In the genomic region with DNA sequence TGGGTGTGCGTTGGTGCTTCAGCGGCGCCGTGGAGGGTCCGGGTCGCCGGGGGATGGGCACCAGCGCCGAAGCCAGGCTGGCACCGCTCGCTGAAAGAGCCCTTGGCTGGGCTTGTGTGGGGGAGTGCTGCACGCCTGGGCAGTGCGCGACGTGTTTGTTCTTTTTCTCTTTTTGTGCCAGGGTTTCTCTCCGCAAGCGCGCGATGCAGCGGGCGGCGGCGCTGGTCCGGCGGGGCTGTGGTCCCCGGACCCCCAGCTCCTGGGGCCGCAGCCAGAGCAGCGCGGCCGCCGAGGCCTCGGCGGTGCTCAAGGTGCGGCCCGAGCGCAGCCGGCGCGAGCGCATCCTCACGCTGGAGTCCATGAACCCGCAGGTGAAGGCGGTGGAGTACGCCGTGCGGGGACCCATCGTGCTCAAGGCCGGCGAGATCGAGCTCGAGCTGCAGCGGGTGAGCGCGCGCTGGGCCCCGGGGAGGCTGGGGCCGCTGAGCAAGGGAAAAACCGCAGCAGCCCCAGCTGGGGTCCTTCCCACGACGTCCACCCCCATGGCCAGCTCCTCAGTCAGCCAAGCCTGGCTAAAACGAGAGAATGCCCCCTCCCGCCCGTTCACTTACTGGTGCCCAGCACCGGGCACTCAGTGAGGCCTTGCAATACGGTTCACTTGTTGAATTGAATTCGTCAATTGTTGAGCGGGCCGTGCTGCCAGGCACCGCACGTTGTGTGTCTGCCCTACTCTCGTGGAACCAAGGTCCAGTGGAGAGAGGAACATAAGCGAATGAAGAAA, we compare ENCODE assay signal across 8 cellular contexts. TPM values are rescaled to one million over a fixed set of nuclear protein-coding genes. Genes with fewer than 3 reads are reported as not detected.
A peak's percentile ranks its signal among the peaks of the same experiment; 100 is the strongest.
DNase-seq lines count a peak whose midpoint lies in the region; ATAC-seq and TF ChIP-seq lines count a peak whose summit lies in the region.

No MANE protein-coding gene starts in this region.

- no peaks in the 10 kb centered on the region for H3K9me3 ChIP-seq in CD4-positive, alpha-beta memory T cell (ENCODE audit: control insufficient read depth in 1 of 2, low read length in 2 of 2)
- H3K9me3 ChIP-seq in MM.1S (replicated peaks; ENCODE audit: insufficient read depth, low read length) = no peaks in the 10 kb centered on the region
- no peaks in the 10 kb centered on the region for H3K9me3 ChIP-seq in gastrocnemius medialis

- H3K4me3 ChIP-seq in CD4-positive, alpha-beta memory T cell (ENCODE audit: low read length in 2 of 2) = peak overlapping the region in 1 of 2 donors; percentile 66
- H3K4me3 ChIP-seq in MM.1S (ENCODE audit: low read length) (peak overlapping the region; percentile 92), gastrocnemius medialis (peak overlapping the region; percentile 72 to 86 (median 80))

- H3K36me3 Mint-ChIP-seq in CD4-positive, alpha-beta memory T cell = peaks cover 0 to 1% of the 10 kb centered on the region in 2 donors

- DNase-seq in CD4-positive, alpha-beta memory T cell = peak in 3 of 5 donors; percentile 13 to 17 (median 13)
- DNase-seq in MM.1S (peak; percentile 8), amniotic epithelial cell (ENCODE audit: low read depth) (peak; percentile 17), hypothalamus (lab: John Stamatoyannopoulos, UW) (peak in 39 of 51 donors; percentile 13 to 73 (median 46)), gastrocnemius medialis (no peak), inferior parietal cortex (ENCODE audit: extremely low spot score) (no peak), T1000 (lab: John Stamatoyannopoulos, UW) (no peak)

- H3K9me3 Mint-ChIP-seq in CD4-positive, alpha-beta memory T cell = no peaks in the 10 kb centered on the region

- H4K20me1 ChIP-seq in MM.1S (ENCODE audit: insufficient read depth, low read length) = no peaks in the 10 kb centered on the region

- peaks cover 4 to 5% of the 10 kb centered on the region in 2 donors for H3K27me3 Mint-ChIP-seq in CD4-positive, alpha-beta memory T cell

- H3K4me1 ChIP-seq in CD4-positive, alpha-beta memory T cell (ENCODE audit: insufficient read depth, low read length) = peaks cover 10% of the 10 kb centered on the region
- H3K4me1 ChIP-seq in MM.1S (ENCODE audit: low read length) (peaks cover 19% of the 10 kb centered on the region), gastrocnemius medialis (peaks cover 20 to 35% of the 10 kb centered on the region in 2 donors)

- ATAC-seq in GM21515 (IDR thresholded peaks at IDR 0.05; ENCODE audit: unreplicated experiment) (peak; percentile 3), gastrocnemius medialis (peak; percentile 4 to 10)

- H3F3A ChIP-seq in MM.1S (ENCODE audit: insufficient read depth, low read length) = no peaks in the 10 kb centered on the region; the same call in 1 of the 2 replicates

- peak overlapping the region; percentile 75 to 92 (median 83) for H3K4me3 Mint-ChIP-seq in CD4-positive, alpha-beta memory T cell

- TF ChIP-seq CTCF in MM.1S (IDR thresholded peaks at IDR 0.05; ENCODE audit: low read length) = no peak
- TF ChIP-seq CTCF in gastrocnemius medialis (IDR thresholded peaks at IDR 0.05 in 4 of 5, conservative IDR thresholded peaks at IDR 0.05 in 1 of 5) = no peak

- peak overlapping the region; percentile 71 for H3K9ac ChIP-seq in MM.1S (ENCODE audit: low read length)

- no peaks in the 10 kb centered on the region for H3K36me3 ChIP-seq in CD4-positive, alpha-beta memory T cell (ENCODE audit: insufficient read depth, low read length)
- H3K36me3 ChIP-seq in MM.1S (replicated peaks; ENCODE audit: insufficient read depth, low read length) (no peaks in the 10 kb centered on the region), gastrocnemius medialis (no peaks in the 10 kb centered on the region)

- intact Hi-C loops in CD4-positive, alpha-beta memory T cell (cut with micrococcal nuclease) = loop anchor here (1.0 kb wide), 3 partner anchors 53 to 195 kb away; partner anchors contain the start of genes C16orf87, ORC6 and VPS35
- intact Hi-C loops in gastrocnemius medialis (cut with DNase I; ENCODE audit: low total_unique reads) = loop anchor here (1.0 kb wide), 1 partner anchor 53 kb away; the partner anchor contains the start of gene C16orf87

- no peaks in the 10 kb centered on the region for H3K9me2 ChIP-seq in MM.1S (replicated peaks; ENCODE audit: insufficient read depth, low read length)

- H3K27ac Mint-ChIP-seq in CD4-positive, alpha-beta memory T cell = peak overlapping the region in 2 of 7 donors; percentile 63 to 77

- no peaks in the 10 kb centered on the region for H3K27me3 ChIP-seq in CD4-positive, alpha-beta memory T cell (ENCODE audit: insufficient read depth, low read length)
- H3K27me3 ChIP-seq in MM.1S (replicated peaks; ENCODE audit: insufficient read depth, low read length) (no peaks in the 10 kb centered on the region), gastrocnemius medialis (no peaks in the 10 kb centered on the region)

- H3K4me2 ChIP-seq in MM.1S (ENCODE audit: low read depth, low read length) = peak overlapping the region; percentile 94

- H3K79me2 ChIP-seq in MM.1S (ENCODE audit: low read length) = peaks cover 35% of the 10 kb centered on the region

- TF ChIP-seq POLR2A in gastrocnemius medialis (IDR thresholded peaks at IDR 0.05) = no peak

- peak overlapping the region; percentile 82 for H2AFZ ChIP-seq in MM.1S (ENCODE audit: low read length)

- in situ Hi-C loops in gastrocnemius medialis (cut with MboI; ENCODE audit: low sequenced_read_pairs in 4 of 4) = no loop called here

- CTCF ChIA-PET in CD4-positive, alpha-beta memory T cell (lab: Charles Lee; ENCODE audit: partially characterized antibody) = interaction anchor here (0.8 to 1.6 kb wide), 4 partner anchors 22 to 211 kb away, joined by 3 to 4 read pairs (median 3); no protein-coding TSS in a partner anchor

- H3K4me1 Mint-ChIP-seq in CD4-positive, alpha-beta memory T cell = peaks cover 8 to 23% (median 15%) of the 10 kb centered on the region in 4 donors

- POLR2A ChIA-PET in CD4-positive, alpha-beta memory T cell (lab: Charles Lee; ENCODE audit: partially characterized antibody) = interaction anchor here (1.7 kb wide), 1 partner anchor 89 kb away, joined by 5 read pairs; the partner anchor contains the start of gene DNAJA2

- no peak overlapping the region for H3K27ac ChIP-seq in CD4-positive, alpha-beta memory T cell (ENCODE audit: low read depth, low read length)
- H3K27ac ChIP-seq in MM.1S (ENCODE audit: low read length) (no peak overlapping the region), gastrocnemius medialis (peak overlapping the region; percentile 82 to 92 (median 86))

RNA-seq across cellular contexts. Expression of gene GPT2, which starts 0.5 kb away (rescaled TPM):
- total RNA-seq in CD4-positive, alpha-beta memory T cell = 1 to 10 TPM; 1.2 to 1.5 TPM
- under 1 TPM in 1 of 2 donors, not detected in 1; 0.63 TPM for polyA plus RNA-seq in CD4-positive, alpha-beta memory T cell
- total RNA-seq in gastrocnemius medialis = 100 to 1,000 TPM in 1 of 4 donors, 10 to 100 TPM in 3; 13.5 to 112 (median 55.7) TPM

RNA-seq across cellular contexts. Expression of gene C16orf87, which starts 53.7 kb away (rescaled TPM):
- 1 to 10 TPM; 5.8 to 6.2 TPM for total RNA-seq in CD4-positive, alpha-beta memory T cell
- polyA plus RNA-seq in CD4-positive, alpha-beta memory T cell = 10 to 100 TPM in 1 of 2 donors, 1 to 10 TPM in 1; 7.3 to 15.5 TPM
- total RNA-seq in gastrocnemius medialis = 10 to 100 TPM; 13.5 to 22.4 (median 20.3) TPM

Comparison
In these comparisons a context has a peak if more than half of its experiments do, and no peak if none do; other contexts are left out.
1. DNase-seq: peak in CD4-positive, alpha-beta memory T cell (3 of 5), MM.1S (single experiment), amniotic epithelial cell (single experiment) and hypothalamus (39 of 51); none in gastrocnemius medialis (0 of 2), inferior parietal cortex (single experiment) and T1000 (single experiment).
2. H3K27ac ChIP-seq: peak in gastrocnemius medialis (4 of 4); none in CD4-positive, alpha-beta memory T cell (single experiment) and MM.1S (single experiment).
3. RNA of gene GPT2, which starts 0.5 kb away (total RNA-seq): 13.5 to 112 TPM in gastrocnemius medialis; 1.2 to 1.5 TPM in CD4-positive, alpha-beta memory T cell; every median in the first group is over 4 times any median in the second.